ENCODE assay signal across 25 cellular contexts in genomic region chr17:77496831-77497577, GRCh38.
DNase-seq lines count a peak whose midpoint lies in the region; ATAC-seq, FAIRE-seq and TF ChIP-seq lines count a peak whose summit lies in the region.
"Had no signal": no experiment of that assay in that cellular context is flagged by ENCODE, and none has a peak within 500 bp of the region (broad histone marks: within the 10 kb centered on the region; RNA-seq: fewer than 3 reads in every experiment).

No MANE protein-coding gene starts in this region.

- TF ChIP-seq CTCF in K562 (IDR thresholded peaks at IDR 0.05 in 2 of 3, conservative IDR thresholded peaks at IDR 0.05 in 1 of 3; ENCODE audit: insufficient read depth in 2 of 3, low read depth in 1 of 3, low read length in 3 of 3) (no peak), osteoblast (IDR thresholded peaks at IDR 0.05; ENCODE audit: extremely low read depth, low read depth, low read length) (no peak)

- H3K9me1 ChIP-seq in K562 (ENCODE audit: control insufficient read depth, insufficient read depth, low read length), result no peaks in the 10 kb centered on the region

- H4K20me1 ChIP-seq in BLaER1 (peaks cover 65% of the 10 kb centered on the region), K562 (replicated peaks; ENCODE audit: control insufficient read depth, insufficient read depth, low read length) (peaks cover 6% of the 10 kb centered on the region; the same call in 1 of the 2 replicates), osteoblast (ENCODE audit: insufficient read depth, low read length) (peaks cover 38% of the 10 kb centered on the region)

- H3K4me1 ChIP-seq in BLaER1 (peaks cover 38% of the 10 kb centered on the region), K562 (replicated peaks in 1 of 2; ENCODE audit: control insufficient read depth in 2 of 2, insufficient read depth in 2 of 2, low read length in 2 of 2) (peaks cover 0 to 10% of the 10 kb centered on the region in 2 experiments; a peak in 1 of 5 replicates), osteoblast (ENCODE audit: insufficient read depth, low read length) (peaks cover 5% of the 10 kb centered on the region)
- H3K4me1 ChIP-seq: colonic mucosa, SJCRH30 had no signal

- no peaks in the 10 kb centered on the region for H3K27me3 Mint-ChIP-seq in T-helper 2 cell treated with Interferon-gamma antibody and Interleukin-4, amounts not matched to agents 5 μg/mL and 100 μg/mL, for 36 hours (ENCODE audit: low read depth)
- H3K27me3 Mint-ChIP-seq: brain had no signal

- no peak for TF ChIP-seq POLR2A in K562 (conservative IDR thresholded peaks at IDR 0.05)

- H2AFZ ChIP-seq in K562 (ENCODE audit: low read depth, low read length) (no peak overlapping the region), osteoblast (ENCODE audit: low read length) (no peak overlapping the region)

- H3K27ac Mint-ChIP-seq in T-helper 2 cell treated with Interferon-gamma antibody and Interleukin-4, amounts not matched to agents 5 μg/mL and 100 μg/mL, for 36 hours, result peak overlapping the region; percentile 7
- H3K27ac Mint-ChIP-seq: brain had no signal

- POLR2A ChIA-PET in K562 (lab: Yijun Ruan, JAX), result no interaction called here

- no peaks in the 10 kb centered on the region for H3K9me3 Mint-ChIP-seq in T-helper 2 cell treated with Interferon-gamma antibody and Interleukin-4, amounts not matched to agents 5 μg/mL and 100 μg/mL, for 36 hours
- H3K9me3 Mint-ChIP-seq: brain had no signal

- CTCF ChIA-PET in K562 (lab: Yijun Ruan, JAX; ENCODE audit: low intra/inter-chr PET ratio), result interaction anchor here (3.3 to 4.1 kb wide), 2 partner anchors 66 to 165 kb away, joined by 38 to 43 read pairs; no protein-coding TSS in a partner anchor

- H3K79me2 ChIP-seq in K562 (ENCODE audit: control insufficient read depth, insufficient read depth, low read length) (no peaks in the 10 kb centered on the region), osteoblast (ENCODE audit: insufficient read depth, low read length) (peaks cover 17% of the 10 kb centered on the region)

- peak overlapping the region; percentile 46 for H3K27ac ChIP-seq in BLaER1
- H3K27ac ChIP-seq in K562 (ENCODE audit: extremely low read depth, low read depth, low read length), result no peak overlapping the region
- no peak overlapping the region for H3K27ac ChIP-seq in osteoblast (ENCODE audit: low read depth, low read length)
- H3K27ac ChIP-seq: colonic mucosa, heart left ventricle, lower lobe of right lung, SJCRH30, tibial artery had no signal

- H3K9me3 ChIP-seq in BLaER1, result no peaks in the 10 kb centered on the region
- H3K9me3 ChIP-seq in K562 (replicated peaks; ENCODE audit: control insufficient read depth, insufficient read depth, low read depth, low read length), result no peaks in the 10 kb centered on the region
- no peaks in the 10 kb centered on the region for H3K9me3 ChIP-seq in osteoblast (ENCODE audit: low read depth, low read length)
- H3K9me3 ChIP-seq: colonic mucosa, heart left ventricle, lower lobe of right lung, SJCRH30, tibial artery had no signal

- FAIRE-seq in K562 (lab: Jason Lieb, UNC), result no peak
- FAIRE-seq: A204.1, endometrium, GM12878 had no signal

- intact Hi-C loops in K562 (cut with micrococcal nuclease), result no loop called here

- in situ Hi-C loops in K562 (cut with MboI) (no loop called here), ACHN (cut with HindIII; ENCODE audit: low pct_ligation_motif_present, low pct_unique_long_range_greater_than_20kb, low sequenced_read_pairs) (no loop called here)

- no peaks in the 10 kb centered on the region for H3K27me3 ChIP-seq in BLaER1
- no peaks in the 10 kb centered on the region for H3K27me3 ChIP-seq in K562 (ENCODE audit: control insufficient read depth in 2 of 2, insufficient read depth in 2 of 2, low read length in 2 of 2)
- H3K27me3 ChIP-seq in osteoblast (ENCODE audit: insufficient read depth, low read length), result no peaks in the 10 kb centered on the region
- H3K27me3 ChIP-seq: colonic mucosa, heart left ventricle, SJCRH30, tibial artery had no signal

- peaks cover 53% of the 10 kb centered on the region for H3K36me3 Mint-ChIP-seq in T-helper 2 cell treated with Interferon-gamma antibody and Interleukin-4, amounts not matched to agents 5 μg/mL and 100 μg/mL, for 36 hours (ENCODE audit: low read depth)

- H3K4me3 Mint-ChIP-seq in T-helper 2 cell treated with Interferon-gamma antibody and Interleukin-4, amounts not matched to agents 5 μg/mL and 100 μg/mL, for 36 hours, result no peak overlapping the region
- H3K4me3 Mint-ChIP-seq: brain had no signal

- peaks cover 9% of the 10 kb centered on the region for H3K4me1 Mint-ChIP-seq in T-helper 2 cell treated with Interferon-gamma antibody and Interleukin-4, amounts not matched to agents 5 μg/mL and 100 μg/mL, for 36 hours (ENCODE audit: low read depth)

- no peak for TF ChIP-seq EP300 in K562 (IDR thresholded peaks at IDR 0.05; ENCODE audit: low read length)

- ATAC-seq in K562 (no peak), HG02884 (IDR thresholded peaks at IDR 0.05; ENCODE audit: unreplicated experiment) (no peak)
- ATAC-seq: GM12878, heart left ventricle, lower lobe of right lung had no signal

- H3K4me3 ChIP-seq in BLaER1 (no peak overlapping the region), K562 (no peak overlapping the region), osteoblast (ENCODE audit: insufficient read depth, low read length) (no peak overlapping the region)
- H3K4me3 ChIP-seq: colonic mucosa, GM12878, heart left ventricle, lower lobe of right lung, SJCRH30, tibial artery had no signal

- H3K4me2 ChIP-seq in BLaER1, result no peak overlapping the region
- no peak overlapping the region for H3K4me2 ChIP-seq in K562 (ENCODE audit: insufficient read depth, low read length)
- H3K4me2 ChIP-seq in osteoblast (ENCODE audit: insufficient read depth, low read length), result no peak overlapping the region

- WGBS in K562 (ENCODE audit: insufficient coverage, low coverage, missing lambda C conversion rate), result 87% methylated on average over 8 of the region's 9 CpGs

- H3K9ac ChIP-seq in BLaER1 (peak overlapping the region; percentile 38), K562 (ENCODE audit: insufficient read depth in 1 of 2, low read depth in 2 of 2, low read length in 2 of 2) (no peak overlapping the region; a peak in 1 of 4 replicates)

- no TSS peak for BruUV-seq in K562 (replicated peaks; lab: Mats Ljungman, UMichigan)

- peaks cover 93% of the 10 kb centered on the region for H3K36me3 ChIP-seq in BLaER1
- H3K36me3 ChIP-seq in K562 (ENCODE audit: control insufficient read depth, insufficient read depth, low read length), result peaks cover 56% of the 10 kb centered on the region; the same call in 2 of the 3 replicates
- H3K36me3 ChIP-seq in osteoblast (ENCODE audit: insufficient read depth, low read length), result peaks cover 72% of the 10 kb centered on the region

- DNase-seq in T-helper 2 cell treated with Interferon-gamma antibody and Interleukin-4, amounts not matched to agents 5 μg/mL and 100 μg/mL, for 36 hours (ENCODE audit: low spot score), result no peak
- no peak for DNase-seq in T-helper 2 cell
- no peak for DNase-seq in K562 (ENCODE audit: extremely low read depth in 1 of 4, low spot score in 3 of 4)
- peak; percentile 89 for DNase-seq in osteoblast (ENCODE audit: insufficient read length, low spot score, missing footprints)
- DNase-seq in ACHN, result no peak
- no peak for DNase-seq in DMS79 treated with DMSO at 0.1 percent for 48 hours (lab: John Stamatoyannopoulos, UW)
- DNase-seq: activated T-cell treated with anti-CD3 and anti-CD28 coated beads for 4 hours; C1 segment of cervical spinal cord; colonic mucosa; GF-D8; lower lobe of right lung; NCI-H146; NCI-H774; OCI-M1; SJCRH30; stimulated activated naive CD4-positive, alpha-beta T cell; T-helper 9 cell had no signal

- TF ChIP-seq RAD21 in K562 (CRISPR knock-in tag; conservative IDR thresholded peaks at IDR 0.05 in 1 of 2, IDR thresholded peaks at IDR 0.05 in 1 of 2), result no peak

TF ChIP-seq in K562, 482 proteins besides CTCF, POLR2A, EP300 and RAD21 (continues in another document):
- no peak for TF ChIP-seq AFF1 (IDR thresholded peaks at IDR 0.05; ENCODE audit: low read depth in 1 of 2, partially characterized antibody in 2 of 2)
- no peak for TF ChIP-seq E2F1 (CRISPR knock-in tag; IDR thresholded peaks at IDR 0.05)
